ENCODE assay signal across 1 cellular context in the genomic region with DNA sequence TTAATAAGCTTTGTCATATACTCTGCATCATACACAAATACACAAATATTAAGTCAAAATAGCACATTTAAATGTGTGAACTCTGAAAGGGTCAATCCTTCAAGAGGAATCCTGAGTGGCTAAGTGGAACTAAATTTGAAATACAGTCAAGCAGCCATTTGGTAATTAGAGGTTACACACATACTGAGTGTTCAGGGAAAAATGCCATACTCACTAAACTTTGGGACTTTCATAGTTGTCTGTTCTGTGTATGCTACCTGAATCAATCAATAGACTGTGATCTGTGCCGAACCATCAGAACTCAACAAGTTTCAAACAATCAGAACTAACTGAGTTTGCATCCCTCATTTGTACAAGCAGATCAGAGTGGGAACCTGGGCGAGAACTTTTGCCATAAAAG.
TF ChIP-seq lines count a peak whose summit lies in the region.

No MANE protein-coding gene starts in this region.

TF ChIP-seq in SK-N-SH, 30 proteins besides CTCF, POLR2A, EP300 and RAD21 (continued from another document):
- TF ChIP-seq, protein P1, sequence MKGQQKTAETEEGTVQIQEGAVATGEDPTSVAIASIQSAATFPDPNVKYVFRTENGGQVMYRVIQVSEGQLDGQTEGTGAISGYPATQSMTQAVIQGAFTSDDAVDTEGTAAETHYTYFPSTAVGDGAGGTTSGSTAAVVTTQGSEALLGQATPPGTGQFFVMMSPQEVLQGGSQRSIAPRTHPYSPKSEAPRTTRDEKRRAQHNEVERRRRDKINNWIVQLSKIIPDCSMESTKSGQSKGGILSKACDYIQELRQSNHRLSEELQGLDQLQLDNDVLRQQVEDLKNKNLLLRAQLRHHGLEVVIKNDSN (IDR thresholded peaks at IDR 0.05; ENCODE audit: borderline replicate concordance, low read depth): no peak
- TF ChIP-seq NFIC (IDR thresholded peaks at IDR 0.05; ENCODE audit: borderline replicate concordance) (no peak), JUND (IDR thresholded peaks at IDR 0.05) (no peak), SIN3A (IDR thresholded peaks at IDR 0.05; ENCODE audit: borderline replicate concordance, low read depth, low read length) (no peak), FOXJ3 (CRISPR knock-in tag; IDR thresholded peaks at IDR 0.05) (no peak), YY1 (IDR thresholded peaks at IDR 0.05; ENCODE audit: low read depth) (no peak)
- TF ChIP-seq, protein P2, sequence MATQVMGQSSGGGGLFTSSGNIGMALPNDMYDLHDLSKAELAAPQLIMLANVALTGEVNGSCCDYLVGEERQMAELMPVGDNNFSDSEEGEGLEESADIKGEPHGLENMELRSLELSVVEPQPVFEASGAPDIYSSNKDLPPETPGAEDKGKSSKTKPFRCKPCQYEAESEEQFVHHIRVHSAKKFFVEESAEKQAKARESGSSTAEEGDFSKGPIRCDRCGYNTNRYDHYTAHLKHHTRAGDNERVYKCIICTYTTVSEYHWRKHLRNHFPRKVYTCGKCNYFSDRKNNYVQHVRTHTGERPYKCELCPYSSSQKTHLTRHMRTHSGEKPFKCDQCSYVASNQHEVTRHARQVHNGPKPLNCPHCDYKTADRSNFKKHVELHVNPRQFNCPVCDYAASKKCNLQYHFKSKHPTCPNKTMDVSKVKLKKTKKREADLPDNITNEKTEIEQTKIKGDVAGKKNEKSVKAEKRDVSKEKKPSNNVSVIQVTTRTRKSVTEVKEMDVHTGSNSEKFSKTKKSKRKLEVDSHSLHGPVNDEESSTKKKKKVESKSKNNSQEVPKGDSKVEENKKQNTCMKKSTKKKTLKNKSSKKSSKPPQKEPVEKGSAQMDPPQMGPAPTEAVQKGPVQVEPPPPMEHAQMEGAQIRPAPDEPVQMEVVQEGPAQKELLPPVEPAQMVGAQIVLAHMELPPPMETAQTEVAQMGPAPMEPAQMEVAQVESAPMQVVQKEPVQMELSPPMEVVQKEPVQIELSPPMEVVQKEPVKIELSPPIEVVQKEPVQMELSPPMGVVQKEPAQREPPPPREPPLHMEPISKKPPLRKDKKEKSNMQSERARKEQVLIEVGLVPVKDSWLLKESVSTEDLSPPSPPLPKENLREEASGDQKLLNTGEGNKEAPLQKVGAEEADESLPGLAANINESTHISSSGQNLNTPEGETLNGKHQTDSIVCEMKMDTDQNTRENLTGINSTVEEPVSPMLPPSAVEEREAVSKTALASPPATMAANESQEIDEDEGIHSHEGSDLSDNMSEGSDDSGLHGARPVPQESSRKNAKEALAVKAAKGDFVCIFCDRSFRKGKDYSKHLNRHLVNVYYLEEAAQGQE (IDR thresholded peaks at IDR 0.05; ENCODE audit: low read depth, low read length): no peak
